32 cellular contexts compared by ENCODE assay signal in genomic region chr7:69451715-69452114, GRCh38.
A peak's percentile ranks its signal among the peaks of the same experiment; 100 is the strongest.
DNase-seq lines count a peak whose midpoint lies in the region; ATAC-seq, FAIRE-seq and TF ChIP-seq lines count a peak whose summit lies in the region.
"Had no signal": no experiment of that assay in that cellular context is flagged by ENCODE, and none has a peak within 500 bp of the region (broad histone marks: within the 10 kb centered on the region; RNA-seq: fewer than 3 reads in every experiment).

No MANE protein-coding gene starts in this region.

- H3K27me3 ChIP-seq in osteoblast (ENCODE audit: insufficient read depth, low read length) (no peaks in the 10 kb centered on the region), psoas muscle (ENCODE audit: insufficient read depth in 3 of 3, low read length in 2 of 3) (no peaks in the 10 kb centered on the region)
- H3K27me3 ChIP-seq: BE2C; BLaER1; BLaER1 treated with 17β-estradiol and CSF1 and Interleukin-3, amounts not matched to agents 10 nM and 100 nM had no signal

- TF ChIP-seq POLR2A in GM12892 (IDR thresholded peaks at IDR 0.05; ENCODE audit: low read depth, low read length): no peak

- H3K4me2 ChIP-seq in osteoblast (ENCODE audit: insufficient read depth, low read length): no peak overlapping the region
- H3K4me2 ChIP-seq: A549; BLaER1; BLaER1 treated with 17β-estradiol and CSF1 and Interleukin-3, amounts not matched to agents 10 nM and 100 nM had no signal

- no peak for TF ChIP-seq CTCF in osteoblast (IDR thresholded peaks at IDR 0.05; ENCODE audit: extremely low read depth, low read depth, low read length)
- no peak for TF ChIP-seq CTCF in psoas muscle (IDR thresholded peaks at IDR 0.05)
- no peak for TF ChIP-seq CTCF in GM10266 (IDR thresholded peaks at IDR 0.05; ENCODE audit: control insufficient read depth, insufficient read depth, low read depth, missing control alignments)

- H3K79me2 ChIP-seq in osteoblast (ENCODE audit: insufficient read depth, low read length): no peaks in the 10 kb centered on the region

- 30 to 63% (median 44%) methylated on average over 2 of the region's 2 CpGs for WGBS in psoas muscle, 3 donors

- DNase-seq in cerebellar cortex (ENCODE audit: low spot score) (peak; percentile 3), osteoblast (ENCODE audit: insufficient read length, low spot score, missing footprints) (peak; percentile 32), psoas muscle (no peak), GM10266 (ENCODE audit: extremely low spot score) (no peak), NCI-H774 (lab: John Stamatoyannopoulos, UW) (no peak), GM12892 (ENCODE audit: insufficient read length) (no peak)
- DNase-seq: 8988T; ACHN; AML-193; BE2C; C1 segment of cervical spinal cord; Caco-2; CD4-positive, alpha-beta memory T cell; CD4-positive, alpha-beta T cell; CD4-positive, CD25-positive, alpha-beta regulatory T cell; CD8-positive, alpha-beta memory T cell; CD8-positive, alpha-beta T cell; COR-L47; DMS 273 treated with DMSO at 0.1 percent for 48 hours; DMS153; DMS53; DMS79; DMS79 treated with DMSO at 0.1 percent for 48 hours; DND-41; EL had no signal

- FAIRE-seq in GM12892 (lab: Jason Lieb, UNC): no peak
- FAIRE-seq: A204.1, A549, D721Med had no signal

- H3K4me3 ChIP-seq in osteoblast (ENCODE audit: insufficient read depth, low read length) (no peak overlapping the region), psoas muscle (no peak overlapping the region)
- H3K4me3 ChIP-seq: A549; BLaER1; BLaER1 treated with 17β-estradiol and CSF1 and Interleukin-3, amounts not matched to agents 10 nM and 100 nM had no signal

- no peaks in the 10 kb centered on the region for H4K20me1 ChIP-seq in osteoblast (ENCODE audit: insufficient read depth, low read length)
- H4K20me1 ChIP-seq: BLaER1; BLaER1 treated with 17β-estradiol and CSF1 and Interleukin-3, amounts not matched to agents 10 nM and 100 nM had no signal

- H3K9me3 ChIP-seq in osteoblast (ENCODE audit: low read depth, low read length): no peaks in the 10 kb centered on the region
- H3K9me3 ChIP-seq in psoas muscle: no peaks in the 10 kb centered on the region
- H3K9me3 ChIP-seq: A549; BE2C; BLaER1; BLaER1 treated with 17β-estradiol and CSF1 and Interleukin-3, amounts not matched to agents 10 nM and 100 nM; Caco-2 had no signal

- H3K4me1 ChIP-seq in osteoblast (ENCODE audit: insufficient read depth, low read length): no peaks in the 10 kb centered on the region
- peaks cover 9% of the 10 kb centered on the region for H3K4me1 ChIP-seq in psoas muscle
- H3K4me1 ChIP-seq: A549; BE2C; BLaER1; BLaER1 treated with 17β-estradiol and CSF1 and Interleukin-3, amounts not matched to agents 10 nM and 100 nM; Caco-2 had no signal

- no peaks in the 10 kb centered on the region for H3K36me3 ChIP-seq in osteoblast (ENCODE audit: insufficient read depth, low read length)
- no peaks in the 10 kb centered on the region for H3K36me3 ChIP-seq in psoas muscle (ENCODE audit: insufficient read depth in 1 of 2, low read depth in 1 of 2)
- H3K36me3 ChIP-seq: BE2C; BLaER1; BLaER1 treated with 17β-estradiol and CSF1 and Interleukin-3, amounts not matched to agents 10 nM and 100 nM had no signal

- no peak overlapping the region for H2AFZ ChIP-seq in osteoblast (ENCODE audit: low read length)

- intact Hi-C loops in psoas muscle (cut with DNase I): no loop called here

- peak; percentile 59 to 86 (median 72) for ATAC-seq in psoas muscle
- ATAC-seq: A549; CD8-positive, alpha-beta T cell had no signal

- H3K27ac ChIP-seq in osteoblast (ENCODE audit: low read depth, low read length) (no peak overlapping the region), psoas muscle (peak overlapping the region; percentile 20)
- H3K27ac ChIP-seq: 22Rv1; A549; BLaER1; BLaER1 treated with 17β-estradiol and CSF1 and Interleukin-3, amounts not matched to agents 10 nM and 100 nM; C4-2B had no signal

Comparison
In these comparisons a context has a peak if more than half of its experiments do, and no peak if none do; other contexts are left out.
1. DNase-seq: peak in cerebellar cortex (single experiment) and osteoblast (single experiment); none in psoas muscle (0 of 2), GM10266 (single experiment), NCI-H774 (single experiment) and GM12892 (single experiment).